Comparison of ENCODE assay signal across 9 cellular contexts in genomic region chr11:57315491-57315890, GRCh38. TPM values are rescaled to one million over a fixed set of nuclear protein-coding genes. Genes with fewer than 3 reads are reported as not detected.
DNase-seq lines count a peak whose midpoint lies in the region; ATAC-seq and TF ChIP-seq lines count a peak whose summit lies in the region.
"Had no signal": no experiment of that assay in that cellular context is flagged by ENCODE, and none has a peak within 500 bp of the region (broad histone marks: within the 10 kb centered on the region; RNA-seq: fewer than 3 reads in every experiment).

No MANE protein-coding gene starts in this region.

- WGBS in mesenchymal stem cell = 3% methylated on average over 8 of the region's 8 CpGs

- in situ Hi-C loops in KBM-7 (cut with MboI; ENCODE audit: low pct_unique_long_range_greater_than_20kb, low sequenced_read_pairs) (no loop called here), brain microvascular endothelial cell (cut with HindIII; ENCODE audit: low pct_ligation_motif_present, low sequenced_read_pairs) (no loop called here)

- no peak overlapping the region for H2AK5ac ChIP-seq in mesenchymal stem cell (ENCODE audit: low read length, severe bottlenecking)

- H3K9me3 ChIP-seq in DND-41 (ENCODE audit: insufficient read depth, low read length, severe bottlenecking) (no peaks in the 10 kb centered on the region), mesenchymal stem cell (ENCODE audit: control insufficient read depth, low read length) (no peaks in the 10 kb centered on the region)

- no peak overlapping the region for H2AFZ ChIP-seq in DND-41 (ENCODE audit: low read depth, low read length)
- no peak overlapping the region for H2AFZ ChIP-seq in mesenchymal stem cell (ENCODE audit: low read depth, low read length)

- peaks cover 54% of the 10 kb centered on the region for H3K79me1 ChIP-seq in mesenchymal stem cell (replicated peaks; ENCODE audit: low read length, poor library complexity, severe bottlenecking)

- H2BK12ac ChIP-seq in mesenchymal stem cell (ENCODE audit: low read length in 2 of 2) = no peak overlapping the region

- H2BK120ac ChIP-seq in mesenchymal stem cell (ENCODE audit: low read depth, low read length) = no peak overlapping the region

- H4K91ac ChIP-seq in mesenchymal stem cell (ENCODE audit: low read length) = no peak overlapping the region

- no peak overlapping the region for H3K4me3 ChIP-seq in DND-41 (ENCODE audit: low read depth in 1 of 2, low read length in 2 of 2)
- no peak overlapping the region for H3K4me3 ChIP-seq in brain microvascular endothelial cell (ENCODE audit: low read depth, low read length)
- H3K4me3 ChIP-seq in mesenchymal stem cell (ENCODE audit: insufficient read depth in 1 of 2, low read depth in 1 of 2, low read length in 2 of 2) = no peak overlapping the region

- H3K9ac ChIP-seq in DND-41 (ENCODE audit: low read depth, low read length) (no peak overlapping the region), mesenchymal stem cell (ENCODE audit: low read length) (peak overlapping the region; percentile 46)

- peak overlapping the region in 1 of 2 experiments; percentile 35 for H3K18ac ChIP-seq in mesenchymal stem cell (ENCODE audit: low read depth in 1 of 2, low read length in 2 of 2)

- no peaks in the 10 kb centered on the region for H3K27me3 ChIP-seq in DND-41 (ENCODE audit: insufficient read depth, low read length, poor library complexity)
- no peaks in the 10 kb centered on the region for H3K27me3 ChIP-seq in brain microvascular endothelial cell (replicated peaks)
- H3K27me3 ChIP-seq in mesenchymal stem cell (ENCODE audit: control insufficient read depth in 1 of 2, insufficient read depth in 1 of 2, low read length in 2 of 2) = no peaks in the 10 kb centered on the region

- DNase-seq in DND-41 (peak; percentile 56), KBM-7 (peak; percentile 89), brain microvascular endothelial cell (peak; percentile 54), mesenchymal stem cell (peak; percentile 87), activated gamma-delta T cell (lab: John Stamatoyannopoulos, UW) (no peak)
- no peak for DNase-seq in activated CD4-positive, CD25-positive, alpha-beta regulatory T cell (lab: John Stamatoyannopoulos, UW)
- DNase-seq: stimulated activated CD8-positive, alpha-beta memory T cell treated with anti-CD3 and anti-CD28 coated beads, Interleukin-4, amount 100 ng/mL, for 48 hours had no signal

- H2BK15ac ChIP-seq in mesenchymal stem cell (ENCODE audit: low read depth, poor library complexity, severe bottlenecking) = no peak overlapping the region

- H3K36me3 ChIP-seq in DND-41 (ENCODE audit: insufficient read depth, low read length) (peaks cover 58% of the 10 kb centered on the region), brain microvascular endothelial cell (replicated peaks) (peaks cover 83% of the 10 kb centered on the region), mesenchymal stem cell (ENCODE audit: control insufficient read depth in 1 of 2, insufficient read depth in 2 of 2, low read depth in 1 of 2, low read length in 2 of 2) (peaks cover 74 to 83% of the 10 kb centered on the region in 2 experiments)

- H3K4me2 ChIP-seq in DND-41 (ENCODE audit: insufficient read depth, low read length) = no peak overlapping the region
- no peak overlapping the region for H3K4me2 ChIP-seq in mesenchymal stem cell (ENCODE audit: low read length, poor library complexity, severe bottlenecking)

- no peak overlapping the region for H3K23ac ChIP-seq in mesenchymal stem cell (ENCODE audit: low read length in 2 of 2)

- no peaks in the 10 kb centered on the region for H3K79me2 ChIP-seq in DND-41 (ENCODE audit: insufficient read depth, low read length)

- H3K4ac ChIP-seq in mesenchymal stem cell (ENCODE audit: low read depth in 1 of 2, low read length in 2 of 2) = no peak overlapping the region

- peaks cover 6% of the 10 kb centered on the region for H4K20me1 ChIP-seq in DND-41 (ENCODE audit: insufficient read depth, low read length)

- no peak for ATAC-seq in DND-41 (ENCODE audit: insufficient read depth, low read depth)
- no peak for ATAC-seq in HG02642 (IDR thresholded peaks at IDR 0.05; ENCODE audit: poor library complexity, unreplicated experiment)
- no peak for ATAC-seq in HG03442 (IDR thresholded peaks at IDR 0.05; ENCODE audit: unreplicated experiment)

- H3K4me1 ChIP-seq in DND-41 (ENCODE audit: insufficient read depth, low read length) (peaks cover 17% of the 10 kb centered on the region), mesenchymal stem cell (ENCODE audit: control insufficient read depth, insufficient read depth, low read depth, low read length) (peaks cover 46% of the 10 kb centered on the region)

- H3K14ac ChIP-seq in mesenchymal stem cell (ENCODE audit: low read length in 2 of 2) = no peak overlapping the region

- no peak overlapping the region for H4K8ac ChIP-seq in mesenchymal stem cell (ENCODE audit: low read length)

- no peak overlapping the region for H3K27ac ChIP-seq in DND-41 (ENCODE audit: low read length)
- peak overlapping the region; percentile 43 for H3K27ac ChIP-seq in brain microvascular endothelial cell
- H3K27ac ChIP-seq in mesenchymal stem cell (ENCODE audit: low read length, poor library complexity, severe bottlenecking) = peak overlapping the region; percentile 2

- TF ChIP-seq CTCF in DND-41 (IDR thresholded peaks at IDR 0.05; ENCODE audit: borderline replicate concordance, extremely low read depth, low read length, poor library complexity, severe bottlenecking) (no peak), brain microvascular endothelial cell (IDR thresholded peaks at IDR 0.05; ENCODE audit: low read depth, low read length, missing control alignments) (no peak)

- no peak overlapping the region for H2BK5ac ChIP-seq in mesenchymal stem cell (ENCODE audit: low read depth, low read length, poor library complexity, severe bottlenecking)

RNA-seq across cellular contexts. Expression of gene TNKS1BP1, which starts 9.3 kb away (rescaled TPM):
- 141 TPM for polyA plus RNA-seq in mesenchymal stem cell (2013, experiment 1 of 2)
- 142 TPM for polyA plus RNA-seq in mesenchymal stem cell (2013, experiment 2 of 2)

RNA-seq across cellular contexts. Expression of gene SSRP1, which starts 20.2 kb away (rescaled TPM):
- polyA plus RNA-seq in mesenchymal stem cell (2013, experiment 1 of 2) = 79.2 TPM
- 75.1 TPM for polyA plus RNA-seq in mesenchymal stem cell (2013, experiment 2 of 2)

RNA-seq across cellular contexts. Expression of gene P2RX3, which starts 22.7 kb away (rescaled TPM):
- not detected for polyA plus RNA-seq in mesenchymal stem cell (2013, experiment 1 of 2)
- polyA plus RNA-seq in mesenchymal stem cell (2013, experiment 2 of 2) = not detected

Comparison
In these comparisons a context has a peak if more than half of its experiments do, and no peak if none do; other contexts are left out.
1. DNase-seq: peak in DND-41 (single experiment), KBM-7 (single experiment), brain microvascular endothelial cell (single experiment) and mesenchymal stem cell (single experiment); none in activated CD4-positive, CD25-positive, alpha-beta regulatory T cell (0 of 4) and activated gamma-delta T cell (single experiment).